In the genomic region with DNA sequence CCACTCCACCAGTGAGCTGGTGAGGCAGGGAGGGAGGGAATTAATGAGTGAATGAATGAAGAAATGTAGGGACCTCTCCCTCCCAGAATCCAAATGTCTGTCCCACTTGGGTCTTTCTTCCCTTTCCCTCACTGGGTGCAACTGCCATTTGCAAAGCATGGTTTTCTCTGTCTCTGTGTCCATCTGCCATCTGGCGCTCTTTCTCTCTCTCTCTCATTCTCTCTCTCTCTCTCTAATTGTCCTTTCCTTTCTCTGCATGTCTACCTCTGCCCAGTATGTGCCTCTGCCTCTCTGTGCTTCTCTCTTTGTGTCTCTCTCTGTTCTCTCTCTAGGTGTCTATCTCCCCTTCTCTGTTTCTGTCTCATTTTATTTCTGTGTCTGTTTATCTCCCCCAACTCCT, we compare ENCODE assay signal across 25 cellular contexts.
"Had no signal": no experiment of that assay in that cellular context is flagged by ENCODE, and none has a peak within 500 bp of the region (broad histone marks: within the 10 kb centered on the region; RNA-seq: fewer than 3 reads in every experiment).

No MANE protein-coding gene starts in this region.

- DNase-seq: activated B cell treated with CpG ODN at 0.5 μM for 24 hours; activated CD4-positive, alpha-beta T cell treated with anti-CD3 and anti-CD28 coated beads for 1 hour; activated CD4-positive, alpha-beta T cell treated with anti-CD3 and anti-CD28 coated beads, Interleukin-2, amount 10 ng/mL, durations not matched to agents 24 days and 14 days; activated CD4-positive, alpha-beta T cell treated with anti-CD3 and anti-CD28 coated beads, Interleukin-2, amount 50 U/mL, for 48 hours; activated CD8-positive, alpha-beta memory T cell treated with anti-CD3 and anti-CD28 coated beads, Interleukin-2, amount 10 ng/mL, durations not matched to agents 7 days and 5 days; activated effector memory CD4-positive, alpha-beta T cell treated with anti-CD3 and anti-CD28 coated beads, Interleukin-2, amount 50 U/mL, for 16 hours; activated naive CD4-positive, alpha-beta T cell treated with Interleukin-2 at 50 U/mL for 16 hours; activated naive CD8-positive, alpha-beta T cell treated with anti-CD3 and anti-CD28 coated beads, Interleukin-2, amount 50 U/mL, for 24 hours; activated T-cell treated with anti-CD3 and anti-CD28 coated beads, Interleukin-2, amount 50 U/mL, for 4 hours; amniotic stem cell; body of pancreas; central memory CD4-positive, alpha-beta T cell; NCI-H1092; NCI-H1417; NCI-H1694; NCI-H2029; NCI-H345; NCI-H510A; NCI-H69; NK-92 treated with Interleukin-12 subunit alpha and Interleukin-12 subunit beta, amount 100 ng/mL, for 24 hours; SHP77 had no signal

- H3K27me3 Mint-ChIP-seq: activated CD4-positive, alpha-beta T cell treated with anti-CD3 and anti-CD28 coated beads, Interleukin-2, amount 10 ng/mL, durations not matched to agents 24 days and 14 days had no signal

- H3K27ac ChIP-seq: ascending aorta, body of pancreas, SJSA1 had no signal

- H3K4me1 Mint-ChIP-seq: activated B cell treated with CpG ODN at 0.5 μM for 24 hours; activated CD4-positive, alpha-beta T cell treated with anti-CD3 and anti-CD28 coated beads, Interleukin-2, amount 10 ng/mL, durations not matched to agents 24 days and 14 days; activated CD8-positive, alpha-beta memory T cell treated with anti-CD3 and anti-CD28 coated beads, Interleukin-2, amount 10 ng/mL, durations not matched to agents 7 days and 5 days; activated naive CD8-positive, alpha-beta T cell treated with anti-CD3 and anti-CD28 coated beads, Interleukin-2, amount 50 U/mL, for 24 hours had no signal

- H3K4me3 Mint-ChIP-seq: activated B cell treated with CpG ODN at 0.5 μM for 24 hours; activated CD4-positive, alpha-beta T cell treated with anti-CD3 and anti-CD28 coated beads, Interleukin-2, amount 10 ng/mL, durations not matched to agents 24 days and 14 days; activated CD8-positive, alpha-beta memory T cell treated with anti-CD3 and anti-CD28 coated beads, Interleukin-2, amount 10 ng/mL, durations not matched to agents 7 days and 5 days; activated naive CD8-positive, alpha-beta T cell treated with anti-CD3 and anti-CD28 coated beads, Interleukin-2, amount 50 U/mL, for 24 hours; activated T-cell treated with anti-CD3 and anti-CD28 coated beads, Interleukin-2, amount 50 U/mL, for 4 hours; T-helper 1 cell treated with Interleukin-12 subunit alpha and Interleukin-12 subunit beta and Interleukin-4 antibody, amounts not matched to agents 30 μg/mL and 1 μg/mL, for 36 hours had no signal

- H3K9me3 ChIP-seq: ascending aorta, body of pancreas, SJSA1 had no signal

- H3K36me3 Mint-ChIP-seq: activated CD8-positive, alpha-beta memory T cell treated with anti-CD3 and anti-CD28 coated beads, Interleukin-2, amount 10 ng/mL, durations not matched to agents 7 days and 5 days; activated naive CD4-positive, alpha-beta T cell treated with anti-CD3 and anti-CD28 coated beads, Interleukin-2, amount 50 U/mL, for 72 hours had no signal

- H3K9me3 Mint-ChIP-seq: activated B cell treated with CpG ODN at 0.5 μM for 24 hours; activated CD4-positive, alpha-beta T cell treated with anti-CD3 and anti-CD28 coated beads, Interleukin-2, amount 10 ng/mL, durations not matched to agents 24 days and 14 days; activated naive CD8-positive, alpha-beta T cell treated with anti-CD3 and anti-CD28 coated beads, Interleukin-2, amount 50 U/mL, for 24 hours; activated T-cell treated with anti-CD3 and anti-CD28 coated beads, Interleukin-2, amount 50 U/mL, for 4 hours; T-helper 1 cell treated with Interleukin-12 subunit alpha and Interleukin-12 subunit beta and Interleukin-4 antibody, amounts not matched to agents 30 μg/mL and 1 μg/mL, for 36 hours had no signal

- ATAC-seq: activated CD8-positive, alpha-beta memory T cell treated with anti-CD3 and anti-CD28 coated beads, Interleukin-2, amount 10 ng/mL, durations not matched to agents 7 days and 5 days; activated naive CD4-positive, alpha-beta T cell treated with anti-CD3 and anti-CD28 coated beads, Interleukin-2, amount 50 U/mL, for 72 hours; activated naive CD8-positive, alpha-beta T cell treated with anti-CD3 and anti-CD28 coated beads, Interleukin-2, amount 50 U/mL, for 24 hours; activated T-cell treated with anti-CD3 and anti-CD28 coated beads, Interleukin-2, amount 50 U/mL, for 4 hours; body of pancreas had no signal

- H3K36me3 ChIP-seq: ascending aorta, SJSA1 had no signal

- H3K27ac Mint-ChIP-seq: activated B cell treated with CpG ODN at 0.5 μM for 24 hours; activated CD4-positive, alpha-beta T cell treated with anti-CD3 and anti-CD28 coated beads, Interleukin-2, amount 10 ng/mL, durations not matched to agents 24 days and 14 days; activated CD8-positive, alpha-beta memory T cell treated with anti-CD3 and anti-CD28 coated beads, Interleukin-2, amount 10 ng/mL, durations not matched to agents 7 days and 5 days; activated naive CD4-positive, alpha-beta T cell treated with anti-CD3 and anti-CD28 coated beads, Interleukin-2, amount 50 U/mL, for 72 hours; activated naive CD8-positive, alpha-beta T cell treated with anti-CD3 and anti-CD28 coated beads, Interleukin-2, amount 50 U/mL, for 24 hours; T-helper 1 cell treated with Interleukin-12 subunit alpha and Interleukin-12 subunit beta and Interleukin-4 antibody, amounts not matched to agents 30 μg/mL and 1 μg/mL, for 36 hours had no signal

- H3K4me1 ChIP-seq: ascending aorta, body of pancreas, SJSA1 had no signal

- H3K27me3 ChIP-seq: ascending aorta, body of pancreas, SJSA1 had no signal

- H3K4me3 ChIP-seq: ascending aorta, body of pancreas, SJSA1 had no signal
